24 cellular contexts compared by ENCODE assay signal in genomic region chr22:43428005-43428485, GRCh38. TPM values are rescaled to one million over a fixed set of nuclear protein-coding genes. Genes with fewer than 3 reads are reported as not detected.
DNase-seq lines count a peak whose midpoint lies in the region; ATAC-seq, FAIRE-seq and TF ChIP-seq lines count a peak whose summit lies in the region.
"Had no signal": no experiment of that assay in that cellular context is flagged by ENCODE, and none has a peak within 500 bp of the region (broad histone marks: within the 10 kb centered on the region; RNA-seq: fewer than 3 reads in every experiment).

No MANE protein-coding gene starts in this region.

- H3K79me1 ChIP-seq in H1 (ENCODE audit: low read depth, low read length), result no peaks in the 10 kb centered on the region

- no peak overlapping the region for H3K4ac ChIP-seq in H1 (replicated peaks; ENCODE audit: insufficient read length, low read depth, low read length)

- no peak overlapping the region for H3K56ac ChIP-seq in H1 (replicated peaks; ENCODE audit: insufficient read length, low read depth, low read length)

- FAIRE-seq in H1 (lab: Jason Lieb, UNC), result no peak
- FAIRE-seq: A549, GM12878, H54, HepG2 had no signal

- no peak overlapping the region for H4K8ac ChIP-seq in H1 (ENCODE audit: extremely low read depth, insufficient read depth, low read length)

- H3K36me3 ChIP-seq in H1 (ENCODE audit: control insufficient read depth in 2 of 4, insufficient read depth in 4 of 4, low read length in 3 of 4), result no peaks in the 10 kb centered on the region
- no peaks in the 10 kb centered on the region for H3K36me3 ChIP-seq in lower lobe of right lung
- H3K36me3 ChIP-seq: BLaER1 had no signal

- no peak overlapping the region for H3K4me2 ChIP-seq in H1 (ENCODE audit: insufficient read depth in 1 of 2, low read depth in 2 of 2, low read length in 2 of 2)
- H3K4me2 ChIP-seq: A549 had no signal

- no peak overlapping the region for H2BK5ac ChIP-seq in H1 (ENCODE audit: low read depth, low read length)

- no peak overlapping the region for H3K18ac ChIP-seq in H1 (ENCODE audit: extremely low read depth, low read length)

- H3K79me2 ChIP-seq in H1 (ENCODE audit: control insufficient read depth in 1 of 2, insufficient read depth in 2 of 2, low read length in 2 of 2), result no peaks in the 10 kb centered on the region

- H3K4me1 ChIP-seq in H1 (replicated peaks in 1 of 4; ENCODE audit: control insufficient read depth in 3 of 4, insufficient read depth in 4 of 4, low read length in 3 of 4) (peaks cover 0 to 3% (median 0%) of the 10 kb centered on the region in 4 experiments; a peak in 2 of 7 replicates), lower lobe of right lung (no peaks in the 10 kb centered on the region)
- H3K4me1 ChIP-seq: A549 had no signal

- no peak overlapping the region for H2BK20ac ChIP-seq in H1 (ENCODE audit: low read length)

- H4K91ac ChIP-seq in H1 (replicated peaks; ENCODE audit: insufficient read length, low read length), result no peak overlapping the region

- H4K20me1 ChIP-seq in H1 (replicated peaks in 1 of 2; ENCODE audit: control insufficient read depth in 1 of 2, insufficient read depth in 2 of 2, low read length in 2 of 2), result no peaks in the 10 kb centered on the region
- H4K20me1 ChIP-seq: BLaER1 had no signal

- H3K27ac ChIP-seq in H1 (ENCODE audit: low read depth, low read length), result no peak overlapping the region
- no peak overlapping the region for H3K27ac ChIP-seq in lower lobe of right lung
- H3K27ac ChIP-seq: A549, BLaER1, GM23248 had no signal

- H2BK120ac ChIP-seq in H1 (replicated peaks; ENCODE audit: low read depth, low read length), result no peak overlapping the region

- H3K27me3 ChIP-seq in H1 (replicated peaks in 1 of 4; ENCODE audit: control insufficient read depth in 3 of 4, extremely low read depth in 1 of 4, insufficient read depth in 3 of 4, low read length in 3 of 4), result no peaks in the 10 kb centered on the region; a peak in 1 of 7 replicates
- H3K27me3 ChIP-seq in lower lobe of right lung (ENCODE audit: low read depth), result peaks cover 63% of the 10 kb centered on the region

- no peak overlapping the region for H3K9ac ChIP-seq in H1 (replicated peaks in 1 of 4; ENCODE audit: extremely low read depth in 1 of 4, low read depth in 3 of 4, low read length in 3 of 4)
- H3K9ac ChIP-seq: BLaER1, GM23248 had no signal

- H2AK5ac ChIP-seq in H1 (ENCODE audit: low read depth, low read length), result no peak overlapping the region

- TF ChIP-seq CTCF in H1 (IDR thresholded peaks at IDR 0.05; ENCODE audit: control extremely low read depth in 1 of 3, insufficient read depth in 1 of 3, low read depth in 1 of 3, low read length in 3 of 3) (no peak), lower lobe of right lung (IDR thresholded peaks at IDR 0.05) (no peak)

- no peak overlapping the region for H4K5ac ChIP-seq in H1 (ENCODE audit: insufficient read length, low read depth, low read length)

- H3K14ac ChIP-seq in H1 (ENCODE audit: insufficient read length), result no peak overlapping the region

- TF ChIP-seq RAD21 in H1 (IDR thresholded peaks at IDR 0.05 in 1 of 2, conservative IDR thresholded peaks at IDR 0.05 in 1 of 2; ENCODE audit: low read depth in 2 of 2, low read length in 2 of 2), result no peak

- peak; percentile 30 for DNase-seq in NCI-H2171 (lab: John Stamatoyannopoulos, UW)
- peak; percentile 70 for DNase-seq in NCI-H524 treated with DMSO at 0.1 percent for 48 hours (lab: John Stamatoyannopoulos, UW)
- no peak for DNase-seq in H1 (ENCODE audit: low read depth in 1 of 2, low spot score in 2 of 2)
- DNase-seq in lower lobe of right lung, result peak; percentile 20
- no peak for DNase-seq in T1000 (lab: John Stamatoyannopoulos, UW)
- no peak for DNase-seq in COLO829 (ENCODE audit: low spot score)
- DNase-seq in hippocampal formation (lab: John Stamatoyannopoulos, UW), result no peak
- DNase-seq: Calu3; CD4-positive, alpha-beta memory T cell; DMS 273 treated with DMSO at 0.1 percent for 48 hours; DMS53; DND-41; EL; GM23248; HFFc6; KG1 had no signal

- TF ChIP-seq EP300 in H1 (IDR thresholded peaks at IDR 0.05; ENCODE audit: borderline replicate concordance in 1 of 2, low read depth in 2 of 2, low read length in 2 of 2), result no peak

- intact Hi-C loops in lower lobe of right lung (cut with DNase I), result no loop called here

- H2AFZ ChIP-seq in H1 (ENCODE audit: low read length), result no peak overlapping the region
- H2AFZ ChIP-seq: GM23248 had no signal

- WGBS in H1 (ENCODE audit: extremely low coverage in 1 of 2, insufficient coverage in 1 of 2, insufficient read length in 1 of 2, insufficient replicate concordance in 2 of 2, low coverage in 1 of 2, low lambda C conversion rate in 2 of 2, missing lambda C conversion rate in 1 of 2), 2 experiments, result 86% methylated on average over 9 of the region's 10 CpGs; no CpG with 5 or more reads in 1 of the 2 experiments

- H3K4me3 ChIP-seq in H1 (ENCODE audit: extremely low read depth in 1 of 4, insufficient read depth in 2 of 4, low read depth in 3 of 4, low read length in 4 of 4), result no peak overlapping the region
- no peak overlapping the region for H3K4me3 ChIP-seq in lower lobe of right lung
- H3K4me3 ChIP-seq: A549, BLaER1, GM12878, GM23248 had no signal

- H2BK15ac ChIP-seq in H1 (ENCODE audit: low read length), result no peak overlapping the region

- POLR2A ChIA-PET in H1 (lab: Charles Lee; ENCODE audit: partially characterized antibody), result no interaction called here

- H2BK12ac ChIP-seq in H1 (ENCODE audit: low read depth, low read length), result no peak overlapping the region

- no peaks in the 10 kb centered on the region for H3K23me2 ChIP-seq in H1 (ENCODE audit: low read depth, low read length)

- ATAC-seq in lower lobe of right lung (no peak), HG02642 (IDR thresholded peaks at IDR 0.05; ENCODE audit: poor library complexity, unreplicated experiment) (no peak)
- ATAC-seq: A549, GM12878, HepG2 had no signal

- no peak for TF ChIP-seq POLR2A in H1 (IDR thresholded peaks at IDR 0.05; ENCODE audit: control extremely low read depth in 1 of 2, low read depth in 2 of 2, low read length in 2 of 2)

- H3K23ac ChIP-seq in H1 (ENCODE audit: insufficient read length), result no peak overlapping the region

- H3K9me3 ChIP-seq in H1 (ENCODE audit: insufficient read depth in 2 of 2, low read depth in 1 of 2, low read length in 1 of 2) (no peaks in the 10 kb centered on the region), lower lobe of right lung (no peaks in the 10 kb centered on the region)
- H3K9me3 ChIP-seq: A549, BLaER1 had no signal

- CTCF ChIA-PET in H1 (lab: Charles Lee; ENCODE audit: partially characterized antibody), result interaction anchor here (0.5 to 3.4 kb wide), 25 partner anchors 9 to 314 kb away, joined by 3 to 14 read pairs (median 4); no protein-coding TSS in a partner anchor

TF ChIP-seq in H1, 55 proteins besides CTCF, POLR2A, EP300 and RAD21:
- no peak for TF ChIP-seq TAF7 (optimal IDR thresholded peaks at IDR 0.05; ENCODE audit: borderline replicate concordance, low read depth, low read length)
- TF ChIP-seq RNF2 (IDR thresholded peaks at IDR 0.05; ENCODE audit: borderline replicate concordance, low read depth, low read length, missing control alignments, poor library complexity, severe bottlenecking), result no peak
- TF ChIP-seq NANOG (IDR thresholded peaks at IDR 0.05; ENCODE audit: insufficient read depth, low read depth, low read length, poor library complexity, severe bottlenecking), result no peak
- TF ChIP-seq TCF12 (IDR thresholded peaks at IDR 0.05; ENCODE audit: low read depth, low read length), result no peak
- no peak for TF ChIP-seq POLR2AphosphoS5 (IDR thresholded peaks at IDR 0.05; ENCODE audit: low read depth, low read length)
- TF ChIP-seq SRF (IDR thresholded peaks at IDR 0.05; ENCODE audit: low read depth, low read length), result no peak
- TF ChIP-seq HDAC2 (IDR thresholded peaks at IDR 0.05; ENCODE audit: borderline replicate concordance in 1 of 2, low read depth in 2 of 2, low read length in 2 of 2), result no peak
- 0 out of 2 replicates have a peak, but pooled peaks have one; percentile 21 for TF ChIP-seq E2F6 (IDR thresholded peaks at IDR 0.05)

RNA-seq across cellular contexts. Expression of gene MPPED1, which starts 16.2 kb away (rescaled TPM):
- 0.37 TPM in 1 of 2 replicates, not detected in the other for total RNA-seq in H1 (2021; fragmentation: NEBNext Ultra II Directional; extraction: Animal tissue kit (Norgen Biotek cat#: 25700))
- 0.13 and 0.29 TPM in 2 replicates for polyA plus RNA-seq in H1 (2011; rRNA removed)
- polyA plus RNA-seq in H1 (2011; cell fraction: cytosol; rRNA removed), result 0.14 TPM
- 0.36 TPM for polyA plus RNA-seq in H1 (2011; cell fraction: nucleus; rRNA removed)
- polyA plus RNA-seq in H1 (2012, experiment 1 of 2), result 0.23 to 0.39 TPM (median 0.34 TPM) in 4 replicates
- polyA plus RNA-seq in H1 (2012, experiment 2 of 2), result not detected
- 0.08 TPM for polyA plus RNA-seq in H1 (2013, experiment 1 of 2)
- polyA plus RNA-seq in H1 (2013, experiment 2 of 2), result 0.07 TPM
- 0.20 TPM in 1 of 2 replicates, not detected in the other for polyA minus RNA-seq in H1 (2011; rRNA and poly(A)+ RNA removed)
- not detected for polyA minus RNA-seq in H1 (2011; cell fraction: cytosol; rRNA and poly(A)+ RNA removed)
- 0.40 TPM for polyA minus RNA-seq in H1 (2011; cell fraction: nucleus; rRNA and poly(A)+ RNA removed)
- not detected for total RNA-seq in lower lobe of right lung
- total RNA-seq: Calu3; CD4-positive, alpha-beta memory T cell; G401; GM23248; HepG2; HFFc6 had no signal
- polyA plus RNA-seq: A549; CD14-positive monocyte; CD4-positive, alpha-beta memory T cell; GM12878; GM23248 had no signal

Comparison
In these comparisons a context has a peak if more than half of its experiments do, and no peak if none do; other contexts are left out.
1. DNase-seq: peak in NCI-H2171 (single experiment), NCI-H524 treated with DMSO at 0.1 percent for 48 hours (single experiment) and lower lobe of right lung (single experiment); none in H1 (0 of 2), T1000 (single experiment), COLO829 (single experiment) and hippocampal formation (0 of 2).